8 cellular contexts compared by ENCODE assay signal in the genomic region with DNA sequence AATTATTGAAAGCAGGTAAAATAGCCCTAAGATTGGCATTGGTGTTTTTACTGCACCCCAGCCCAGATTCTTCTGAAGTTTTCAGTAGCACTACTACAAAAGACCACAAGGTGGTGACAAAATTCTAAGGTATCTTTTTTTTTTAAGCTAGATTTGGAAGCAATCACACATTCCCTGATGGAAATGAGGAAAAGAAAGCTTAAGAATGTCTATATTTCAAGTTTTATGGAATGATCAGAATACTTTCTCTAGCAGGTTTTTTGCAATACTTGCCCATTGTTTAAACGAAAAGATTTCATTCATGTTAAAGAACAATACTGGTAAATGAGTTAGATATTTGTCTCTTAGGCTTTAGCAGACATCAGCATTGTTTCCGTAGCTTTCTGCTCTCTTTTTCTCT. TPM values are rescaled to one million over a fixed set of nuclear protein-coding genes. Genes with fewer than 3 reads are reported as not detected.
DNase-seq lines count a peak whose midpoint lies in the region; ATAC-seq, FAIRE-seq and TF ChIP-seq lines count a peak whose summit lies in the region.

No MANE protein-coding gene starts in this region.

- no peak for TF ChIP-seq POLR2A in H1 (IDR thresholded peaks at IDR 0.05; ENCODE audit: control extremely low read depth in 1 of 2, low read depth in 2 of 2, low read length in 2 of 2)

- H3K23me2 ChIP-seq in H1 (ENCODE audit: low read depth, low read length) = no peaks in the 10 kb centered on the region

- H3K36me3 ChIP-seq in H1 (ENCODE audit: control insufficient read depth in 2 of 4, insufficient read depth in 4 of 4, low read length in 3 of 4) (no peaks in the 10 kb centered on the region), neuronal stem cell (replicated peaks in 1 of 2; ENCODE audit: control insufficient read depth in 2 of 2, insufficient read depth in 2 of 2, low read length in 2 of 2) (no peaks in the 10 kb centered on the region)

- ATAC-seq in natural killer cell = no peak
- ATAC-seq in natural killer cell treated with Interleukin-12 subunit alpha and Interleukin-12 subunit beta and Interleukin-15 and Interleukin-18, amount 100 ng/mL, for 72 hours = no peak
- ATAC-seq in HG02973 (IDR thresholded peaks at IDR 0.05; ENCODE audit: unreplicated experiment) = no peak

- H3K79me1 ChIP-seq in H1 (ENCODE audit: low read depth, low read length) = no peaks in the 10 kb centered on the region; the same call in 1 of the 2 replicates
- no peaks in the 10 kb centered on the region for H3K79me1 ChIP-seq in neuronal stem cell (ENCODE audit: low read depth, low read length)

- TF ChIP-seq CTCF in natural killer cell (IDR thresholded peaks at IDR 0.05) (peak; percentile 91), H1 (IDR thresholded peaks at IDR 0.05; ENCODE audit: control extremely low read depth in 1 of 3, insufficient read depth in 1 of 3, low read depth in 1 of 3, low read length in 3 of 3) (peak in 2 of 3 experiments; percentile 27 to 61; a peak in 2 of 4 replicates)

- H2BK12ac ChIP-seq in H1 (ENCODE audit: low read depth, low read length) (no peak overlapping the region), neuronal stem cell (ENCODE audit: low read length) (no peak overlapping the region)

- H3K4me3 Mint-ChIP-seq in natural killer cell = no peak overlapping the region
- H3K4me3 Mint-ChIP-seq in natural killer cell treated with Interleukin-12 subunit alpha and Interleukin-12 subunit beta and Interleukin-15 and Interleukin-18, amount 100 ng/mL, for 72 hours = no peak overlapping the region

- H3K18ac ChIP-seq in H1 (ENCODE audit: extremely low read depth, low read length) (no peak overlapping the region), neuronal stem cell (ENCODE audit: low read length) (no peak overlapping the region)

- POLR2A ChIA-PET in H1 (lab: Charles Lee; ENCODE audit: partially characterized antibody) = interaction anchor here (0.7 to 1.5 kb wide), 4 partner anchors 8 to 33 kb away, joined by 3 read pairs; no protein-coding TSS in a partner anchor

- H4K91ac ChIP-seq in H1 (replicated peaks; ENCODE audit: insufficient read length, low read length) (no peak overlapping the region), neuronal stem cell (ENCODE audit: low read depth, low read length, poor library complexity) (no peak overlapping the region)

- peaks cover 0 to 6% of the 10 kb centered on the region in 2 donors for H3K27me3 Mint-ChIP-seq in natural killer cell (ENCODE audit: low read depth in 2 of 2)
- H3K27me3 Mint-ChIP-seq in natural killer cell treated with Interleukin-12 subunit alpha and Interleukin-12 subunit beta and Interleukin-15 and Interleukin-18, amount 100 ng/mL, for 72 hours = peaks cover 3 to 5% of the 10 kb centered on the region in 2 donors

- no peak overlapping the region for H3K4me2 ChIP-seq in H1 (ENCODE audit: insufficient read depth in 1 of 2, low read depth in 2 of 2, low read length in 2 of 2)
- no peak overlapping the region for H3K4me2 ChIP-seq in neuronal stem cell (ENCODE audit: insufficient read depth, low read length, poor library complexity, severe bottlenecking)

- H4K5ac ChIP-seq in H1 (ENCODE audit: insufficient read length, low read depth, low read length) = no peak overlapping the region

- H3K27ac ChIP-seq in H1 (ENCODE audit: low read depth, low read length) (no peak overlapping the region), neuronal stem cell (replicated peaks; ENCODE audit: low read length) (no peak overlapping the region)

- no peaks in the 10 kb centered on the region for H3K9me3 Mint-ChIP-seq in natural killer cell
- H3K9me3 Mint-ChIP-seq in natural killer cell treated with Interleukin-12 subunit alpha and Interleukin-12 subunit beta and Interleukin-15 and Interleukin-18, amount 100 ng/mL, for 72 hours = no peaks in the 10 kb centered on the region

- no peaks in the 10 kb centered on the region for H3K4me1 ChIP-seq in H1 (replicated peaks in 1 of 4; ENCODE audit: control insufficient read depth in 3 of 4, insufficient read depth in 4 of 4, low read length in 3 of 4)
- no peaks in the 10 kb centered on the region for H3K4me1 ChIP-seq in neuronal stem cell (ENCODE audit: control insufficient read depth in 2 of 2, insufficient read depth in 1 of 2, low read depth in 1 of 2, low read length in 2 of 2)

- H3K4me3 ChIP-seq in H1 (ENCODE audit: extremely low read depth in 1 of 4, insufficient read depth in 2 of 4, low read depth in 3 of 4, low read length in 4 of 4) (no peak overlapping the region), neuronal stem cell (ENCODE audit: low read length in 2 of 2) (no peak overlapping the region)

- intact Hi-C loops in natural killer cell (cut with micrococcal nuclease) = loop anchor here (1.0 kb wide), 1 partner anchor 211 kb away; no protein-coding TSS in a partner anchor

- H2BK15ac ChIP-seq in H1 (ENCODE audit: low read length) = no peak overlapping the region
- H2BK15ac ChIP-seq in neuronal stem cell (ENCODE audit: low read length) = no peak overlapping the region

- H3K36me3 Mint-ChIP-seq in natural killer cell = no peaks in the 10 kb centered on the region
- no peaks in the 10 kb centered on the region for H3K36me3 Mint-ChIP-seq in natural killer cell treated with Interleukin-12 subunit alpha and Interleukin-12 subunit beta and Interleukin-15 and Interleukin-18, amount 100 ng/mL, for 72 hours

- H3K4ac ChIP-seq in H1 (replicated peaks; ENCODE audit: insufficient read length, low read depth, low read length) (no peak overlapping the region), neuronal stem cell (ENCODE audit: low read length) (no peak overlapping the region)

- H2AFZ ChIP-seq in H1 (ENCODE audit: low read length) = no peak overlapping the region
- H2AFZ ChIP-seq in neuronal stem cell (ENCODE audit: low read length) = peak overlapping the region; percentile 64

- H3K9ac ChIP-seq in H1 (replicated peaks in 1 of 4; ENCODE audit: extremely low read depth in 1 of 4, low read depth in 3 of 4, low read length in 3 of 4) (no peak overlapping the region), neuronal stem cell (ENCODE audit: low read depth, low read length, poor library complexity) (no peak overlapping the region)

- peak; percentile 69 for FAIRE-seq in H1 (lab: Jason Lieb, UNC)

- H2BK5ac ChIP-seq in H1 (ENCODE audit: low read depth, low read length) (no peak overlapping the region), neuronal stem cell (ENCODE audit: low read length) (no peak overlapping the region)

- peak; percentile 61 to 66 for TF ChIP-seq RAD21 in H1 (IDR thresholded peaks at IDR 0.05 in 1 of 2, conservative IDR thresholded peaks at IDR 0.05 in 1 of 2; ENCODE audit: low read depth in 2 of 2, low read length in 2 of 2)

- CTCF ChIA-PET in H1 (lab: Charles Lee; ENCODE audit: partially characterized antibody) = interaction anchor here (0.6 to 4.8 kb wide), 62 partner anchors 8 to 1454 kb away, joined by 3 to 29 read pairs (median 5); a partner anchor contains a TSS

- H2BK120ac ChIP-seq in H1 (replicated peaks; ENCODE audit: low read depth, low read length) (no peak overlapping the region), neuronal stem cell (ENCODE audit: low read depth, low read length) (no peak overlapping the region)

- H3K27me3 ChIP-seq in H1 (replicated peaks in 1 of 4; ENCODE audit: control insufficient read depth in 3 of 4, extremely low read depth in 1 of 4, insufficient read depth in 3 of 4, low read length in 3 of 4) = no peaks in the 10 kb centered on the region
- no peaks in the 10 kb centered on the region for H3K27me3 ChIP-seq in neuronal stem cell (ENCODE audit: control insufficient read depth in 3 of 3, insufficient read depth in 3 of 3, low read depth in 1 of 3, low read length in 3 of 3)

- H3K23ac ChIP-seq in H1 (ENCODE audit: insufficient read length) (no peak overlapping the region), neuronal stem cell (ENCODE audit: low read depth, low read length, poor library complexity) (no peak overlapping the region)

- no peak overlapping the region for H2AK5ac ChIP-seq in H1 (ENCODE audit: low read depth, low read length)
- H2AK5ac ChIP-seq in neuronal stem cell (ENCODE audit: low read depth, low read length) = no peak overlapping the region

- no peak overlapping the region for H2BK20ac ChIP-seq in H1 (ENCODE audit: low read length)

- H3K9me3 ChIP-seq in H1 (ENCODE audit: insufficient read depth in 2 of 2, low read depth in 1 of 2, low read length in 1 of 2) (no peaks in the 10 kb centered on the region), neuronal stem cell (replicated peaks in 1 of 2; ENCODE audit: control insufficient read depth in 2 of 2, insufficient read depth in 1 of 2, low read depth in 1 of 2, low read length in 2 of 2) (no peaks in the 10 kb centered on the region)

- WGBS in H1 (ENCODE audit: extremely low coverage in 1 of 2, insufficient coverage in 1 of 2, insufficient read length in 1 of 2, insufficient replicate concordance in 2 of 2, low coverage in 1 of 2, low lambda C conversion rate in 2 of 2, missing lambda C conversion rate in 1 of 2), 2 experiments = 62% methylated on average over 2 of the region's 2 CpGs; no CpG with 5 or more reads in 1 of the 2 experiments
- no CpG with 5 or more reads among the region's 2 CpGs for WGBS in neuronal stem cell (ENCODE audit: extremely low coverage in 2 of 2, insufficient read length in 2 of 2, insufficient replicate concordance in 1 of 2), 2 donors

- DNase-seq in natural killer cell (no peak), NCI-H526 treated with DMSO at 0.1 percent for 48 hours (lab: John Stamatoyannopoulos, UW) (peak; percentile 15), H1 (ENCODE audit: low read depth in 1 of 2, low spot score in 2 of 2) (no peak), neuronal stem cell (ENCODE audit: low spot score) (peak; percentile 20), epidermal melanocyte (ENCODE audit: insufficient read length, low spot score) (no peak)
- DNase-seq in natural killer cell treated with Interleukin-12 subunit alpha and Interleukin-12 subunit beta and Interleukin-15 and Interleukin-18, amount 100 ng/mL, for 72 hours (ENCODE audit: low spot score) = no peak
- DNase-seq in stimulated activated CD4-positive, alpha-beta T cell treated with anti-CD3 and anti-CD28 coated beads, Interleukin-4, amount 100 ng/mL, for 1 hour = no peak

- H3K14ac ChIP-seq in H1 (ENCODE audit: insufficient read length) (no peak overlapping the region), neuronal stem cell (ENCODE audit: low read length) (no peak overlapping the region)

- no peak overlapping the region for H4K8ac ChIP-seq in H1 (ENCODE audit: extremely low read depth, insufficient read depth, low read length)
- H4K8ac ChIP-seq in neuronal stem cell (ENCODE audit: low read depth, low read length) = no peak overlapping the region

- no peak overlapping the region for H3K27ac Mint-ChIP-seq in natural killer cell
- no peak overlapping the region for H3K27ac Mint-ChIP-seq in natural killer cell treated with Interleukin-12 subunit alpha and Interleukin-12 subunit beta and Interleukin-15 and Interleukin-18, amount 100 ng/mL, for 72 hours

- H4K20me1 ChIP-seq in H1 (replicated peaks in 1 of 2; ENCODE audit: control insufficient read depth in 1 of 2, insufficient read depth in 2 of 2, low read length in 2 of 2) = peaks cover 0 to 2% of the 10 kb centered on the region in 2 experiments

- no peaks in the 10 kb centered on the region for H3K4me1 Mint-ChIP-seq in natural killer cell
- H3K4me1 Mint-ChIP-seq in natural killer cell treated with Interleukin-12 subunit alpha and Interleukin-12 subunit beta and Interleukin-15 and Interleukin-18, amount 100 ng/mL, for 72 hours (ENCODE audit: low read depth in 2 of 2) = no peaks in the 10 kb centered on the region

- no peak overlapping the region for H3K56ac ChIP-seq in H1 (replicated peaks; ENCODE audit: insufficient read length, low read depth, low read length)

- TF ChIP-seq EP300 in H1 (IDR thresholded peaks at IDR 0.05; ENCODE audit: borderline replicate concordance in 1 of 2, low read depth in 2 of 2, low read length in 2 of 2) = no peak

- H3K79me2 ChIP-seq in H1 (ENCODE audit: control insufficient read depth in 1 of 2, insufficient read depth in 2 of 2, low read length in 2 of 2) = peaks cover 0 to 39% of the 10 kb centered on the region in 2 experiments; a peak in 2 of 4 replicates

RNA-seq across cellular contexts. Expression of a gene that starts 32.1 kb away (rescaled TPM):
- total RNA-seq in natural killer cell = 100 to 1,000 TPM; 104 to 126 (median 113) TPM
- 100 to 1,000 TPM; 104 to 135 TPM for total RNA-seq in natural killer cell treated with Interleukin-12 subunit alpha and Interleukin-12 subunit beta and Interleukin-15 and Interleukin-18, amount 100 ng/mL, for 72 hours
- total RNA-seq in H1 (2021; fragmentation: NEBNext Ultra II Directional; extraction: Animal tissue kit (Norgen Biotek cat#: 25700)) = 143 and 144 TPM in 2 replicates
- polyA plus RNA-seq in H1 (2011; rRNA removed) = 29.1 and 45.3 TPM in 2 replicates
- 68.3 TPM for polyA plus RNA-seq in H1 (2011; cell fraction: cytosol; rRNA removed)
- 102 TPM for polyA plus RNA-seq in H1 (2011; cell fraction: nucleus; rRNA removed)
- 81.7 to 147 TPM (median 94.4 TPM) in 4 replicates for polyA plus RNA-seq in H1 (2012, experiment 1 of 2)
- 5.3 TPM for polyA plus RNA-seq in H1 (2012, experiment 2 of 2)
- polyA plus RNA-seq in H1 (2013, experiment 1 of 2) = 139 TPM
- 144 TPM for polyA plus RNA-seq in H1 (2013, experiment 2 of 2)
- 211 and 297 TPM in 2 replicates for polyA minus RNA-seq in H1 (2011; rRNA and poly(A)+ RNA removed)
- polyA minus RNA-seq in H1 (2011; cell fraction: cytosol; rRNA and poly(A)+ RNA removed) = 89.5 TPM
- 346 TPM for polyA minus RNA-seq in H1 (2011; cell fraction: nucleus; rRNA and poly(A)+ RNA removed)
- 148 TPM for polyA plus RNA-seq in neuronal stem cell (2013, experiment 1 of 2)
- polyA plus RNA-seq in neuronal stem cell (2013, experiment 2 of 2) = 150 TPM

Comparison
In these comparisons a context has a peak if more than half of its experiments do, and no peak if none do; other contexts are left out.
1. DNase-seq: peak in NCI-H526 treated with DMSO at 0.1 percent for 48 hours (single experiment) and neuronal stem cell (single experiment); none in natural killer cell (single experiment), natural killer cell treated with Interleukin-12 subunit alpha and Interleukin-12 subunit beta and Interleukin-15 and Interleukin-18, amount 100 ng/mL, for 72 hours (single experiment), H1 (0 of 2), stimulated activated CD4-positive, alpha-beta T cell treated with anti-CD3 and anti-CD28 coated beads, Interleukin-4, amount 100 ng/mL, for 1 hour (single experiment) and epidermal melanocyte (single experiment).